ENCODE assay signal across 16 cellular contexts in the genomic region with DNA sequence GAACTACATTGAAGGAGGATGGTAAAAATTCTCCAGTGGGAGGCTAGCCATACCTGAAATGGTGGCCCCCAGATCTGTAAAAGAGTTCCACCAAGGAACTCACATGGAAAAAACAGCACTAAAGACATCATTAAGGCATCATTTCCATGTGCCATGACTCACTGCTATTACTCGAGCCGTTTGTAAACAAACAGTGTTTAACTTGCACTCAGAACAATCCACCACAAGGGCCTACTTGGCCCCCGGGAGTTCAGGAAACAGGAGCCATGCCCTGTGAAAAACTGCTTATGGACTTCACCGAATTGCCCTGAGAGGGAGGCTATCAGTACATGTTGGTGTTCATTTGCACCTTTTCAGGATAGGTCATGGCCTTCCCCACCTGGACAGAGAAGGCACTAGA. TPM values are rescaled to one million over a fixed set of nuclear protein-coding genes. Genes with fewer than 3 reads are reported as not detected.
A peak's percentile ranks its signal among the peaks of the same experiment; 100 is the strongest.
DNase-seq lines count a peak whose midpoint lies in the region; ATAC-seq and TF ChIP-seq lines count a peak whose summit lies in the region.
"Had no signal": no experiment of that assay in that cellular context is flagged by ENCODE, and none has a peak within 500 bp of the region (broad histone marks: within the 10 kb centered on the region; RNA-seq: fewer than 3 reads in every experiment).

No MANE protein-coding gene starts in this region.

- no peaks in the 10 kb centered on the region for H4K20me1 ChIP-seq in hepatocyte (ENCODE audit: insufficient read depth, poor library complexity, severe bottlenecking)
- H4K20me1 ChIP-seq: BLaER1 had no signal

- H2AFZ ChIP-seq in hepatocyte = no peak overlapping the region

- H3K27ac ChIP-seq in Panc1 (ENCODE audit: low read length) (no peak overlapping the region), hepatocyte (peak overlapping the region; percentile 72)
- H3K27ac ChIP-seq: BLaER1 had no signal

- POLR2A ChIA-PET in Caco-2 (lab: Charles Lee) (no interaction called here), Panc1 (lab: Charles Lee) (no interaction called here)

- peak overlapping the region; percentile 59 for H3K4me2 ChIP-seq in hepatocyte
- H3K4me2 ChIP-seq: BLaER1 had no signal

- H3K27me3 ChIP-seq in Caco-2 (replicated peaks; ENCODE audit: control insufficient read depth, insufficient read depth, low read length) (no peaks in the 10 kb centered on the region), Panc1 (ENCODE audit: control insufficient read depth, insufficient read depth, low read length) (no peaks in the 10 kb centered on the region), hepatocyte (no peaks in the 10 kb centered on the region), H7 (ENCODE audit: control insufficient read depth, insufficient read depth, low read length) (no peaks in the 10 kb centered on the region)
- H3K27me3 ChIP-seq: BLaER1 had no signal

- BruUV-seq in Caco-2 (replicated peaks; lab: Mats Ljungman, UMichigan) = no TSS peak
- no TSS peak for BruUV-seq in Panc1 (replicated peaks; lab: Mats Ljungman, UMichigan)

- H3K36me3 Mint-ChIP-seq in Caco-2 (ENCODE audit: insufficient read depth, unreplicated experiment) (no peaks in the 10 kb centered on the region), nephron progenitor cell (ENCODE audit: low read depth) (peaks cover 13% of the 10 kb centered on the region)

- TF ChIP-seq CTCF in Caco-2 (IDR thresholded peaks at IDR 0.05; ENCODE audit: insufficient read depth in 1 of 2, low read depth in 1 of 2, low read length in 1 of 2, severe bottlenecking in 1 of 2, unreplicated experiment in 1 of 2) (no peak), Panc1 (IDR thresholded peaks at IDR 0.05) (no peak), hepatocyte (IDR thresholded peaks at IDR 0.05; ENCODE audit: poor library complexity) (no peak), nephron progenitor cell (IDR thresholded peaks at IDR 0.05) (no peak)

- H3K36me3 ChIP-seq in Caco-2 (ENCODE audit: control insufficient read depth, insufficient read depth, low read length) = no peaks in the 10 kb centered on the region
- no peaks in the 10 kb centered on the region for H3K36me3 ChIP-seq in Panc1 (ENCODE audit: control insufficient read depth, insufficient read depth, low read length)
- H3K36me3 ChIP-seq in hepatocyte (replicated peaks; ENCODE audit: insufficient read depth, low read depth) = no peaks in the 10 kb centered on the region
- no peaks in the 10 kb centered on the region for H3K36me3 ChIP-seq in H7 (replicated peaks; ENCODE audit: control insufficient read depth, insufficient read depth, low read length)
- H3K36me3 ChIP-seq: BLaER1 had no signal

- H3K4me1 ChIP-seq in Caco-2 = peaks cover 11% of the 10 kb centered on the region
- H3K4me1 ChIP-seq in Panc1 (ENCODE audit: control insufficient read depth, insufficient read depth, low read length) = no peaks in the 10 kb centered on the region
- peaks cover 16% of the 10 kb centered on the region for H3K4me1 ChIP-seq in hepatocyte (ENCODE audit: insufficient read depth)
- H3K4me1 ChIP-seq: BLaER1 had no signal

- intact Hi-C loops in Caco-2 (cut with micrococcal nuclease; ENCODE audit: unreplicated experiment) = no loop called here
- intact Hi-C loops in Panc1 (cut with micrococcal nuclease; ENCODE audit: unreplicated experiment) = no loop called here

- CTCF ChIA-PET in Caco-2 (lab: Charles Lee) (interaction anchor here (0.8 kb wide), 1 partner anchor 22 kb away, joined by 3 read pairs; no protein-coding TSS in a partner anchor), Panc1 (lab: Charles Lee) (no interaction called here)

- H3K27me3 Mint-ChIP-seq in Caco-2 (ENCODE audit: insufficient read depth, unreplicated experiment) (no peaks in the 10 kb centered on the region), nephron progenitor cell (ENCODE audit: low read depth, poor library complexity) (peaks cover 5% of the 10 kb centered on the region)
- H3K27me3 Mint-ChIP-seq: activated naive CD8-positive, alpha-beta T cell treated with anti-CD3 and anti-CD28 coated beads, Interleukin-2, amount 50 U/mL, for 24 hours had no signal

- peaks cover 22% of the 10 kb centered on the region; the same call in 1 of the 2 replicates for H3K9me3 ChIP-seq in Caco-2
- no peaks in the 10 kb centered on the region for H3K9me3 ChIP-seq in Panc1 (ENCODE audit: control insufficient read depth, insufficient read depth, low read depth, low read length)
- no peaks in the 10 kb centered on the region for H3K9me3 ChIP-seq in hepatocyte (ENCODE audit: low read depth)

- no peaks in the 10 kb centered on the region for H3K9me2 ChIP-seq in hepatocyte (replicated peaks; ENCODE audit: insufficient read depth)

- in situ Hi-C loops in Panc1 (cut with HindIII; ENCODE audit: low pct_unique_long_range_greater_than_20kb, low sequenced_read_pairs) = no loop called here

- peak; percentile 82 for ATAC-seq in Panc1
- ATAC-seq: activated naive CD8-positive, alpha-beta T cell treated with anti-CD3 and anti-CD28 coated beads, Interleukin-2, amount 50 U/mL, for 24 hours had no signal

- H3K4me3 ChIP-seq in Caco-2 (ENCODE audit: low read depth, low read length) (no peak overlapping the region), Panc1 (ENCODE audit: low read depth in 2 of 2, low read length in 2 of 2) (no peak overlapping the region), hepatocyte (no peak overlapping the region), H7 (ENCODE audit: insufficient read depth, low read depth, low read length) (no peak overlapping the region)
- H3K4me3 ChIP-seq: BLaER1 had no signal

- WGBS in hepatocyte (ENCODE audit: low lambda C conversion rate, missing lambda C conversion rate) = 62% methylated on average over 4 of the region's 4 CpGs

- H3K9me3 Mint-ChIP-seq in Caco-2 (ENCODE audit: unreplicated experiment) = peaks cover 21% of the 10 kb centered on the region
- peaks cover 26% of the 10 kb centered on the region for H3K9me3 Mint-ChIP-seq in nephron progenitor cell

- H3K4me3 Mint-ChIP-seq in Caco-2 (ENCODE audit: unreplicated experiment) = no peak overlapping the region
- no peak overlapping the region for H3K4me3 Mint-ChIP-seq in nephron progenitor cell
- H3K4me3 Mint-ChIP-seq: activated naive CD8-positive, alpha-beta T cell treated with anti-CD3 and anti-CD28 coated beads, Interleukin-2, amount 50 U/mL, for 24 hours had no signal

- DNase-seq in Caco-2 (no peak), H4 (ENCODE audit: low spot score) (peak; percentile 25), Panc1 (ENCODE audit: low read depth, low spot score) (no peak), hepatocyte (ENCODE audit: low spot score) (peak; percentile 13), H7 (no peak), GM03348 (ENCODE audit: low spot score) (no peak), nephron progenitor cell (no peak)
- DNase-seq: activated CD4-positive, alpha-beta T cell treated with anti-CD3 and anti-CD28 coated beads for 4 hours; activated naive CD8-positive, alpha-beta T cell treated with anti-CD3 and anti-CD28 coated beads, Interleukin-2, amount 50 U/mL, for 24 hours; activated T-cell treated with anti-CD3 and anti-CD28 coated beads, Interleukin-2, amount 50 U/mL, for 1 hour; head of caudate nucleus; RPMI8226 had no signal

- H3K4me1 Mint-ChIP-seq in Caco-2 (ENCODE audit: low read depth, unreplicated experiment) (peaks cover 18% of the 10 kb centered on the region), nephron progenitor cell (peaks cover 19% of the 10 kb centered on the region)

- H3K27ac Mint-ChIP-seq in Caco-2 (ENCODE audit: unreplicated experiment) (peak overlapping the region; percentile 51), nephron progenitor cell (no peak overlapping the region)
- H3K27ac Mint-ChIP-seq: activated naive CD8-positive, alpha-beta T cell treated with anti-CD3 and anti-CD28 coated beads, Interleukin-2, amount 50 U/mL, for 24 hours; progenitor cell of endocrine pancreas had no signal

- H3K79me2 ChIP-seq in hepatocyte = no peaks in the 10 kb centered on the region

RNA-seq across cellular contexts. Expression of gene CCR4, which starts 18.2 kb away (rescaled TPM):
- total RNA-seq in Caco-2 (2022) (0.16 TPM in 1 of 2 replicates, not detected in the other), Panc1 (2021; ENCODE audit: unreplicated experiment) (0.10 TPM), hepatocyte (0.13 TPM in 1 of 2 replicates, not detected in the other)
- total RNA-seq in H4 (2014; rRNA removed; shearing (Covaris generic)) = not detected in 2 replicates
- not detected for polyA plus RNA-seq in Panc1 (2012; ENCODE audit: insufficient read length)
- not detected in 2 replicates for polyA plus RNA-seq in hepatocyte
- total RNA-seq in H7 (2014; rRNA removed; shearing (Covaris generic)) = not detected in 2 replicates
- total RNA-seq: epithelial cell of proximal tubule, myocyte, progenitor cell of endocrine pancreas had no signal

Comparison
In these comparisons a context has a peak if more than half of its experiments do, and no peak if none do; other contexts are left out.
1. DNase-seq: peak in H4 (single experiment) and hepatocyte (single experiment); none in Caco-2 (0 of 2), Panc1 (single experiment), H7 (single experiment), GM03348 (single experiment) and nephron progenitor cell (single experiment).